22 cellular contexts compared by ENCODE assay signal in the genomic region with DNA sequence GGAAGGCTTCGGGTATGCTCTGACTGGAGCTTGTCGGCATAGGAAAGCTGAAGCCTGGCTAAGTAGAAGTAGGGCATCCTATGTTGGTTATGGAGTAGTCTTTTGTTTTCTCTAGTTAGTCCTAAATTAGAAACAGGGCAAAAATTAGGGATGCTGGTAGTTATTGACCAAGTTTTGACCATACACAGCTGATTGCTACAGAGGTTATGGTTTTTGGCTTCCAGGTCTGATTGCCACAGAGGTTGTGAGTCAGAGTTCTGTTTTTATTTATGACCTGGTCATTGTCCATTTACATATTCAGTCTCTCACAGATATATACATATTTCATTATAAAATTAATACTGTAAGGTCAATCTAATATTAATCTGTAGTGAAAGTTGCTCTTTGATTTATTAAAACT.
A peak's percentile ranks its signal among the peaks of the same experiment; 100 is the strongest.
DNase-seq lines count a peak whose midpoint lies in the region; ATAC-seq and TF ChIP-seq lines count a peak whose summit lies in the region.
"Had no signal": no experiment of that assay in that cellular context is flagged by ENCODE, and none has a peak within 500 bp of the region (broad histone marks: within the 10 kb centered on the region; RNA-seq: fewer than 3 reads in every experiment).

No MANE protein-coding gene starts in this region.

- H3K27ac ChIP-seq in SU-DHL-6 (ENCODE audit: low read depth, low read length): no peak overlapping the region
- H3K27ac ChIP-seq: HL-60 had no signal

- no peaks in the 10 kb centered on the region for H3F3A ChIP-seq in SU-DHL-6 (ENCODE audit: insufficient read depth)

- no peaks in the 10 kb centered on the region for H3K27me3 ChIP-seq in SU-DHL-6 (ENCODE audit: low read length)
- no peaks in the 10 kb centered on the region for H3K27me3 ChIP-seq in H7 (ENCODE audit: control insufficient read depth, insufficient read depth, low read length)
- H3K27me3 ChIP-seq: BE2C had no signal

- H3K9ac ChIP-seq in SU-DHL-6 (ENCODE audit: low read length): no peak overlapping the region

- H3K4me2 ChIP-seq in SU-DHL-6 (ENCODE audit: low read depth, low read length, poor library complexity, severe bottlenecking): no peak overlapping the region
- H3K4me2 ChIP-seq: GM23338 had no signal

- H4K20me1 ChIP-seq in SU-DHL-6 (ENCODE audit: low read depth, low read length): no peaks in the 10 kb centered on the region

- H3K36me3 ChIP-seq in SU-DHL-6 (ENCODE audit: low read length): no peaks in the 10 kb centered on the region
- no peaks in the 10 kb centered on the region for H3K36me3 ChIP-seq in H7 (replicated peaks; ENCODE audit: control insufficient read depth, insufficient read depth, low read length)
- H3K36me3 ChIP-seq: BE2C had no signal

- H3K9me2 ChIP-seq in SU-DHL-6 (replicated peaks; ENCODE audit: insufficient read depth, low read length): no peaks in the 10 kb centered on the region

- H3K4me3 ChIP-seq in SU-DHL-6 (ENCODE audit: insufficient read depth, low read length, poor library complexity, severe bottlenecking) (no peak overlapping the region), fibroblast of the aortic adventitia (ENCODE audit: low read depth, low read length) (no peak overlapping the region), H7 (ENCODE audit: insufficient read depth, low read depth, low read length) (no peak overlapping the region)
- H3K4me3 ChIP-seq: GM23338 had no signal

- H3K9me3 ChIP-seq in SU-DHL-6 (ENCODE audit: insufficient read depth, low read length): no peaks in the 10 kb centered on the region
- H3K9me3 ChIP-seq: BE2C had no signal

- TF ChIP-seq CTCF in SU-DHL-6 (IDR thresholded peaks at IDR 0.05; ENCODE audit: insufficient read depth, low read length, poor library complexity, severe bottlenecking) (no peak), fibroblast of the aortic adventitia (IDR thresholded peaks at IDR 0.05; ENCODE audit: insufficient read depth, low read length) (no peak)

- peak overlapping the region; percentile 11 for H2AFZ ChIP-seq in SU-DHL-6 (ENCODE audit: low read depth, low read length, severe bottlenecking)
- H2AFZ ChIP-seq: GM23338 had no signal

- H3K79me2 ChIP-seq in SU-DHL-6 (ENCODE audit: insufficient read depth, low read length): no peaks in the 10 kb centered on the region

- DNase-seq in MV-4-11 (lab: John Stamatoyannopoulos, UW) (peak; percentile 21), fibroblast of gingiva (ENCODE audit: low read depth) (peak; percentile 85), fibroblast of the aortic adventitia (ENCODE audit: low read depth) (peak; percentile 2), H7 (no peak), NAMALWA (ENCODE audit: low spot score) (no peak)
- DNase-seq: ACHN; BE2C; C1 segment of cervical spinal cord; CD4-positive, CD25-positive, alpha-beta regulatory T cell; CD8-positive, alpha-beta memory T cell; COR-L47; DMS 273 treated with DMSO at 0.1 percent for 48 hours; DMS53; DND-41; EL; HFFc6; IMR-90 had no signal

- no peak for ATAC-seq in GM18909 (IDR thresholded peaks at IDR 0.05; ENCODE audit: poor library complexity, unreplicated experiment)
- ATAC-seq: GM23338, HCT116 had no signal

Comparison
In these comparisons a context has a peak if more than half of its experiments do, and no peak if none do; other contexts are left out.
1. DNase-seq: peak in MV-4-11 (single experiment), fibroblast of gingiva (single experiment) and fibroblast of the aortic adventitia (single experiment); none in H7 (single experiment) and NAMALWA (single experiment).